In genomic region chr10:72334196-72334831, GRCh38 we compare ENCODE assay signal across 8 cellular contexts. TPM values are rescaled to one million over a fixed set of nuclear protein-coding genes. Genes with fewer than 3 reads are reported as not detected.
A peak's percentile ranks its signal among the peaks of the same experiment; 100 is the strongest.
DNase-seq lines count a peak whose midpoint lies in the region; ATAC-seq, FAIRE-seq and TF ChIP-seq lines count a peak whose summit lies in the region.

No MANE protein-coding gene starts in this region.

- no peak overlapping the region for H3K4me2 ChIP-seq in osteoblast (ENCODE audit: insufficient read depth, low read length)

- no peak for TF ChIP-seq CTCF in RWPE1 (conservative IDR thresholded peaks at IDR 0.05; ENCODE audit: low read depth)
- TF ChIP-seq CTCF in esophagus muscularis mucosa (IDR thresholded peaks at IDR 0.05): peak in 1 of 3 experiments; percentile 4
- no peak for TF ChIP-seq CTCF in osteoblast (IDR thresholded peaks at IDR 0.05; ENCODE audit: extremely low read depth, low read depth, low read length)

- H2AFZ ChIP-seq in osteoblast (ENCODE audit: low read length): no peak overlapping the region

- H3K27ac Mint-ChIP-seq in CD4-positive, CD25-positive, alpha-beta regulatory T cell: peak overlapping the region; percentile 94 to 99 (median 99)

- DNase-seq in CD4-positive, CD25-positive, alpha-beta regulatory T cell: no peak
- DNase-seq in HT1080 (ENCODE audit: low read depth): peak; percentile 30
- DNase-seq in RWPE1 (ENCODE audit: low spot score): no peak
- no peak for DNase-seq in esophagus muscularis mucosa (ENCODE audit: extremely low spot score)
- DNase-seq in osteoblast (ENCODE audit: insufficient read length, low spot score, missing footprints): peak; percentile 50
- no peak for DNase-seq in H54 (ENCODE audit: insufficient read length, low spot score)

- peaks cover 12% of the 10 kb centered on the region for H3K36me3 ChIP-seq in CD4-positive, CD25-positive, alpha-beta regulatory T cell (ENCODE audit: control insufficient read depth, insufficient read depth, low read length)
- H3K36me3 ChIP-seq in esophagus muscularis mucosa (peaks cover 13 to 59% (median 35%) of the 10 kb centered on the region in 4 donors), osteoblast (ENCODE audit: insufficient read depth, low read length) (peaks cover 37% of the 10 kb centered on the region)

- CTCF ChIA-PET in RWPE1 (lab: Yijun Ruan, JAX): interaction anchor here (0.7 kb wide), 1 partner anchor 60 kb away, joined by 3 read pairs; no protein-coding TSS in a partner anchor

- POLR2A ChIA-PET in RWPE1 (lab: Yijun Ruan, JAX; ENCODE audit: low non-redundant PET): interaction anchor here (1.0 to 1.5 kb wide), 3 partner anchors 14 to 61 kb away, joined by 3 to 5 read pairs (median 3); partner anchors contain the start of gene DDIT4

- no peak for ATAC-seq in CD4-positive, CD25-positive, alpha-beta regulatory T cell (ENCODE audit: low read depth in 2 of 2)
- ATAC-seq in GM18873 (IDR thresholded peaks at IDR 0.05; ENCODE audit: low FRiP score, unreplicated experiment) (no peak), GM21786 (IDR thresholded peaks at IDR 0.05; ENCODE audit: unreplicated experiment) (no peak)

- H3K4me1 ChIP-seq in CD4-positive, CD25-positive, alpha-beta regulatory T cell (ENCODE audit: control insufficient read depth, insufficient read depth, low read length, poor library complexity, severe bottlenecking): peaks cover 78% of the 10 kb centered on the region
- H3K4me1 ChIP-seq in esophagus muscularis mucosa (peaks cover 63 to 78% (median 69%) of the 10 kb centered on the region in 4 donors), osteoblast (ENCODE audit: insufficient read depth, low read length) (peaks cover 43% of the 10 kb centered on the region)

- H4K20me1 ChIP-seq in osteoblast (ENCODE audit: insufficient read depth, low read length): peaks cover 3% of the 10 kb centered on the region

- peak overlapping the region; percentile 38 to 83 (median 80) for H3K4me3 Mint-ChIP-seq in CD4-positive, CD25-positive, alpha-beta regulatory T cell

- no peaks in the 10 kb centered on the region for H3K79me2 ChIP-seq in osteoblast (ENCODE audit: insufficient read depth, low read length)

- H3K36me3 Mint-ChIP-seq in CD4-positive, CD25-positive, alpha-beta regulatory T cell: peaks cover 8% of the 10 kb centered on the region

- 36% methylated on average over 18 of the region's 18 CpGs for WGBS in esophagus muscularis mucosa

- TF ChIP-seq POLR2A in esophagus muscularis mucosa (IDR thresholded peaks at IDR 0.05; ENCODE audit: low read depth) (no peak), H54 (IDR thresholded peaks at IDR 0.05; ENCODE audit: low read depth, low read length) (no peak)

- H3K9me3 Mint-ChIP-seq in CD4-positive, CD25-positive, alpha-beta regulatory T cell: no peaks in the 10 kb centered on the region

- intact Hi-C loops in esophagus muscularis mucosa (cut with DNase I): no loop called here

- no peaks in the 10 kb centered on the region for H3K9me3 ChIP-seq in CD4-positive, CD25-positive, alpha-beta regulatory T cell (ENCODE audit: control insufficient read depth in 2 of 2, low read length in 2 of 2)
- no peaks in the 10 kb centered on the region for H3K9me3 ChIP-seq in esophagus muscularis mucosa
- no peaks in the 10 kb centered on the region for H3K9me3 ChIP-seq in osteoblast (ENCODE audit: low read depth, low read length)

- H3K27me3 ChIP-seq in CD4-positive, CD25-positive, alpha-beta regulatory T cell (ENCODE audit: control insufficient read depth, insufficient read depth, low read length): no peaks in the 10 kb centered on the region
- no peaks in the 10 kb centered on the region for H3K27me3 ChIP-seq in esophagus muscularis mucosa
- H3K27me3 ChIP-seq in osteoblast (ENCODE audit: insufficient read depth, low read length): no peaks in the 10 kb centered on the region

- H3K4me3 ChIP-seq in CD4-positive, CD25-positive, alpha-beta regulatory T cell (ENCODE audit: low read depth, low read length): no peak overlapping the region
- H3K4me3 ChIP-seq in esophagus muscularis mucosa (no peak overlapping the region), osteoblast (ENCODE audit: insufficient read depth, low read length) (no peak overlapping the region)

- no peaks in the 10 kb centered on the region for H3K27me3 Mint-ChIP-seq in CD4-positive, CD25-positive, alpha-beta regulatory T cell

- FAIRE-seq in H54 (lab: Jason Lieb, UNC): no peak

- peaks cover 16 to 80% (median 43%) of the 10 kb centered on the region in 4 donors for H3K4me1 Mint-ChIP-seq in CD4-positive, CD25-positive, alpha-beta regulatory T cell

- TF ChIP-seq EP300 in esophagus muscularis mucosa (IDR thresholded peaks at IDR 0.05): no peak

- H3K27ac ChIP-seq in CD4-positive, CD25-positive, alpha-beta regulatory T cell (ENCODE audit: insufficient read depth, low read length, poor library complexity, severe bottlenecking): peak overlapping the region; percentile 83
- H3K27ac ChIP-seq in RWPE1: peak overlapping the region; percentile 100
- H3K27ac ChIP-seq in esophagus muscularis mucosa (replicated peaks in 1 of 4): peak overlapping the region; percentile 80 to 88 (median 84)
- H3K27ac ChIP-seq in osteoblast (ENCODE audit: low read depth, low read length): peak overlapping the region; percentile 91

RNA-seq across cellular contexts. Expression of gene DNAJB12, which starts 20.4 kb away (rescaled TPM):
- total RNA-seq in CD4-positive, CD25-positive, alpha-beta regulatory T cell: 40.2 TPM
- 10 to 100 TPM; 17.8 to 24.4 (median 19.9) TPM for polyA plus RNA-seq in CD4-positive, CD25-positive, alpha-beta regulatory T cell
- total RNA-seq in HT1080 (2014; rRNA removed; shearing (Covaris generic)): 43.8 and 53.5 TPM in 2 replicates
- polyA plus RNA-seq in HT1080 (2015; cell fraction: cytosol; rRNA removed): 30.4 and 32.9 TPM in 2 replicates
- polyA plus RNA-seq in HT1080 (2015; cell fraction: nucleus; rRNA removed): 32.7 and 33.9 TPM in 2 replicates
- 10 to 100 TPM; 27.8 to 46.5 (median 37.8) TPM for total RNA-seq in esophagus muscularis mucosa
- total RNA-seq in osteoblast: 48.0 and 52.5 TPM in 2 replicates

Comparison
In these comparisons a context has a peak if more than half of its experiments do, and no peak if none do; other contexts are left out.
1. DNase-seq: peak in HT1080 (single experiment) and osteoblast (single experiment); none in CD4-positive, CD25-positive, alpha-beta regulatory T cell (0 of 3), RWPE1 (single experiment), esophagus muscularis mucosa (single experiment) and H54 (single experiment).
2. Peak in every context shown above with its lines, with median percentiles within 50 percentile points of each other: H3K27ac ChIP-seq.